Comparison of ENCODE assay signal across 8 cellular contexts in genomic region chr16:89560413-89561194, GRCh38. TPM values are rescaled to one million over a fixed set of nuclear protein-coding genes. Genes with fewer than 3 reads are reported as not detected.
DNase-seq lines count a peak whose midpoint lies in the region; ATAC-seq and TF ChIP-seq lines count a peak whose summit lies in the region.

RPL13 (plus strand) TSS chr16:89560682; CDS start chr16:89560960, 278 bp downstream.

- TF ChIP-seq POLR2A in breast epithelium (IDR thresholded peaks at IDR 0.05): peak; percentile 95

- H3K27me3 ChIP-seq in ACC112 (ENCODE audit: insufficient read depth, low read length) (no peaks in the 10 kb centered on the region), WERI-Rb-1 (ENCODE audit: insufficient read depth, low read depth, severe bottlenecking) (no peaks in the 10 kb centered on the region), breast epithelium (no peaks in the 10 kb centered on the region), skeletal muscle tissue (ENCODE audit: control insufficient read depth in 3 of 3, insufficient read depth in 3 of 3, low read length in 3 of 3) (no peaks in the 10 kb centered on the region)

- H3K9me3 ChIP-seq in WERI-Rb-1 (ENCODE audit: severe bottlenecking) (no peaks in the 10 kb centered on the region), breast epithelium (no peaks in the 10 kb centered on the region), iPS-18c (ENCODE audit: control insufficient read depth, insufficient read depth, low read length) (peaks cover 2% of the 10 kb centered on the region), skeletal muscle tissue (ENCODE audit: control insufficient read depth in 3 of 3, low read length in 3 of 3) (no peaks in the 10 kb centered on the region)

- peaks cover 35% of the 10 kb centered on the region for H3K79me2 ChIP-seq in ACC112 (ENCODE audit: control insufficient read depth, insufficient read depth, low read length, unreplicated experiment)

- peak within 1 kb of the TSS; percentile 95 to 99 (median 97) for H3K9ac ChIP-seq in skeletal muscle tissue (ENCODE audit: low read depth in 1 of 3, low read length in 3 of 3)

- peaks cover 41% of the 10 kb centered on the region for H3K36me3 ChIP-seq in ACC112 (ENCODE audit: insufficient read depth, low read length)
- H3K36me3 ChIP-seq in WERI-Rb-1: peaks cover 37% of the 10 kb centered on the region
- no peaks in the 10 kb centered on the region for H3K36me3 ChIP-seq in breast epithelium
- H3K36me3 ChIP-seq in skeletal muscle tissue (ENCODE audit: control insufficient read depth in 3 of 3, insufficient read depth in 3 of 3, low read length in 3 of 3): peaks cover 41 to 57% (median 51%) of the 10 kb centered on the region in 3 donors

- TF ChIP-seq CTCF in WERI-Rb-1 (IDR thresholded peaks at IDR 0.05; ENCODE audit: low read depth, low read length): no peak
- peak in 1 of 3 donors; percentile 6 for TF ChIP-seq CTCF in breast epithelium (IDR thresholded peaks at IDR 0.05)

- peak within 1 kb of the TSS; percentile 90 for H3K4me3 ChIP-seq in ACC112 (ENCODE audit: low read depth, low read length)
- H3K4me3 ChIP-seq in WERI-Rb-1 (ENCODE audit: low read depth, low read length): peak within 1 kb of the TSS; percentile 63
- H3K4me3 ChIP-seq in breast epithelium: peak within 1 kb of the TSS; percentile 78 to 86 (median 85)
- peak within 1 kb of the TSS; percentile 81 for H3K4me3 ChIP-seq in iPS-18c (ENCODE audit: insufficient read depth, low read depth, low read length)
- H3K4me3 ChIP-seq in skeletal muscle tissue (ENCODE audit: low read length in 3 of 3): peak within 1 kb of the TSS; percentile 88 to 89 (median 89)

- no peak within 1 kb of the TSS for H2AFZ ChIP-seq in ACC112 (ENCODE audit: low read length, unreplicated experiment)

- peak within 1 kb of the TSS; percentile 96 for H3K27ac ChIP-seq in ACC112 (ENCODE audit: low read depth, low read length)
- peak within 1 kb of the TSS; percentile 94 for H3K27ac ChIP-seq in WERI-Rb-1
- peak within 1 kb of the TSS; percentile 96 to 97 for H3K27ac ChIP-seq in breast epithelium
- H3K27ac ChIP-seq in skeletal muscle tissue (ENCODE audit: low read depth, low read length): peak within 1 kb of the TSS; percentile 95

- peak; percentile 93 for DNase-seq in NCI-H2227 (lab: John Stamatoyannopoulos, UW; ENCODE audit: unreplicated experiment)
- peak; percentile 81 for DNase-seq in WERI-Rb-1
- peak; percentile 95 to 97 for DNase-seq in breast epithelium (ENCODE audit: low spot score in 2 of 2)

- peaks cover 46% of the 10 kb centered on the region for H3K4me1 ChIP-seq in ACC112 (ENCODE audit: control insufficient read depth, insufficient read depth, low read length, unreplicated experiment)
- peaks cover 5 to 7% of the 10 kb centered on the region in 2 donors for H3K4me1 ChIP-seq in breast epithelium
- H3K4me1 ChIP-seq in skeletal muscle tissue (ENCODE audit: control insufficient read depth in 3 of 3, insufficient read depth in 3 of 3, low read length in 3 of 3): peaks cover 27 to 49% (median 35%) of the 10 kb centered on the region in 3 donors

- peak; percentile 91 for ATAC-seq in GM18868 (IDR thresholded peaks at IDR 0.05; ENCODE audit: unreplicated experiment)
- peak; percentile 86 for ATAC-seq in HG03108 (IDR thresholded peaks at IDR 0.05; ENCODE audit: unreplicated experiment)

- intact Hi-C loops in breast epithelium (cut with DNase I; ENCODE audit: low total_unique reads): loop anchor here (5.0 kb wide), 1 partner anchor 302 kb away; no protein-coding TSS in a partner anchor

RNA-seq across cellular contexts. Expression of gene RPL13, which starts in this region (rescaled TPM):
- total RNA-seq in breast epithelium (1,000 to 10,000 TPM; 5,075 to 6,295 (median 5,484) TPM), skeletal muscle tissue (2,337 TPM)

Comparison
In these comparisons a context has a peak if more than half of its experiments do, and no peak if none do; other contexts are left out.
1. Peak in every context shown above with its lines: DNase-seq, ATAC-seq, H3K4me3 ChIP-seq and H3K27ac ChIP-seq.